Comparison of ENCODE assay signal across 23 cellular contexts in the genomic region with DNA sequence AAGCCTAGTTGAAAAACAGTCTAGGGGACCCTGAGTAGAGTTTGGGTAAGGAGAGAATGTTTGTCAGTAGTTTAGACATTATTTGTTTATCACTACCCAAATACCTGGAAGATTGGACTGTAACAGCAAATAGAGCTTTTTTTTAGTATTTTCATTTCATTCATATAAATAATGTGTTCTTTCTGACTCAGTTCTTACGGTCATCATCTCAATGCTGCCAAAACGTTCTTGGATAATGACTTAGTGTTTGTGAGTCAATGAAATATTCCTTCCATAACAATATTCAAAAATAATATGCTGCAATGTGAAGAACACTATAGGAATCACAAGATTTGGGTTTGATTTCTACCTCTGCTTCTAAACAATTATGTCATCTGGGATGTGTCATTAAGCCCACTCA.
"Had no signal": no experiment of that assay in that cellular context is flagged by ENCODE, and none has a peak within 500 bp of the region (broad histone marks: within the 10 kb centered on the region; RNA-seq: fewer than 3 reads in every experiment).

No MANE protein-coding gene starts in this region.

- H3K4me1 Mint-ChIP-seq: naive thymus-derived CD4-positive, alpha-beta T cell; stimulated activated effector memory CD8-positive, alpha-beta T cell treated with anti-CD3 and anti-CD28 coated beads, Interleukin-12 subunit alpha, Interleukin-12 subunit beta, amount 100 ng/mL, for 72 hours had no signal

- H3K27me3 ChIP-seq: ovary, right atrium auricular region, tibial nerve had no signal

- H3K9me3 Mint-ChIP-seq: type B pancreatic cell had no signal

- H3K27me3 Mint-ChIP-seq: naive thymus-derived CD4-positive, alpha-beta T cell; natural killer cell treated with Interleukin-12 subunit alpha and Interleukin-12 subunit beta and Interleukin-15 and Interleukin-18, amount 100 ng/mL, for 72 hours; type B pancreatic cell had no signal

- H3K4me1 ChIP-seq: left ventricle myocardium inferior, right atrium auricular region, tibial nerve, uterus had no signal

- H3K27ac Mint-ChIP-seq: naive thymus-derived CD4-positive, alpha-beta T cell; natural killer cell treated with Interleukin-12 subunit alpha and Interleukin-12 subunit beta and Interleukin-15 and Interleukin-18, amount 100 ng/mL, for 72 hours; progenitor cell of endocrine pancreas; stimulated activated effector memory CD8-positive, alpha-beta T cell treated with anti-CD3 and anti-CD28 coated beads, Interleukin-12 subunit alpha, Interleukin-12 subunit beta, amount 100 ng/mL, for 72 hours; stimulated activated naive CD8-positive, alpha-beta T cell treated with anti-CD3 and anti-CD28 coated beads, Interleukin-15, Interleukin-2, amounts not matched to agents 100 ng/mL and 50 ng/mL, for 24 hours; type B pancreatic cell had no signal

- H3K9me3 ChIP-seq: left ventricle myocardium inferior, mucosa of descending colon, ovary, right atrium auricular region, tibial nerve, uterus had no signal

- H3K4me3 Mint-ChIP-seq: naive thymus-derived CD4-positive, alpha-beta T cell; natural killer cell treated with Interleukin-12 subunit alpha and Interleukin-12 subunit beta and Interleukin-15 and Interleukin-18, amount 100 ng/mL, for 72 hours; stimulated activated effector memory CD8-positive, alpha-beta T cell treated with anti-CD3 and anti-CD28 coated beads, Interleukin-12 subunit alpha, Interleukin-12 subunit beta, amount 100 ng/mL, for 72 hours; stimulated activated naive CD8-positive, alpha-beta T cell treated with anti-CD3 and anti-CD28 coated beads, Interleukin-15, Interleukin-2, amounts not matched to agents 100 ng/mL and 50 ng/mL, for 24 hours; type B pancreatic cell had no signal

- H3K27ac ChIP-seq: left ventricle myocardium inferior, ovary, right atrium auricular region, skin epidermis, tibial nerve, uterus had no signal

- ATAC-seq: mucosa of descending colon; naive thymus-derived CD4-positive, alpha-beta T cell; natural killer cell treated with Interleukin-12 subunit alpha and Interleukin-12 subunit beta and Interleukin-15 and Interleukin-18, amount 100 ng/mL, for 72 hours; sciatic nerve; stimulated activated effector memory CD8-positive, alpha-beta T cell treated with anti-CD3 and anti-CD28 coated beads, Interleukin-12 subunit alpha, Interleukin-12 subunit beta, amount 100 ng/mL, for 72 hours had no signal

- H3K4me3 ChIP-seq: left ventricle myocardium inferior, lung, mucosa of descending colon, ovary, right atrium auricular region, skin epidermis, tibial nerve, uterus had no signal

- H3K36me3 ChIP-seq: left ventricle myocardium inferior, ovary, right atrium auricular region, tibial nerve, uterus had no signal

- H3K36me3 Mint-ChIP-seq: naive thymus-derived CD4-positive, alpha-beta T cell; natural killer cell treated with Interleukin-12 subunit alpha and Interleukin-12 subunit beta and Interleukin-15 and Interleukin-18, amount 100 ng/mL, for 72 hours; stimulated activated effector memory CD8-positive, alpha-beta T cell treated with anti-CD3 and anti-CD28 coated beads, Interleukin-12 subunit alpha, Interleukin-12 subunit beta, amount 100 ng/mL, for 72 hours; type B pancreatic cell had no signal

- DNase-seq: islet precursor cell; left ventricle myocardium inferior; midbrain; mucosa of descending colon; naive thymus-derived CD4-positive, alpha-beta T cell; ovary; stimulated activated CD4-positive, alpha-beta T cell treated with anti-CD3 and anti-CD28 coated beads, Interleukin-12 subunit alpha, Interleukin-12 subunit beta, amount 100 ng/mL, for 4 hours; stimulated activated CD4-positive, alpha-beta T cell treated with anti-CD3 and anti-CD28 coated beads, Interleukin-15, amount 100 ng/mL, for 24 hours; stimulated activated CD4-positive, alpha-beta T cell treated with anti-CD3 and anti-CD28 coated beads, Interleukin-2, amount 100 ng/mL, for 24 hours; stimulated activated CD4-positive, alpha-beta T cell treated with anti-CD3 and anti-CD28 coated beads, Interleukin-4, amount 100 ng/mL, for 24 hours; stimulated activated naive CD4-positive, alpha-beta T cell; substantia nigra; uterus had no signal
